11 cellular contexts compared by ENCODE assay signal in the genomic region with DNA sequence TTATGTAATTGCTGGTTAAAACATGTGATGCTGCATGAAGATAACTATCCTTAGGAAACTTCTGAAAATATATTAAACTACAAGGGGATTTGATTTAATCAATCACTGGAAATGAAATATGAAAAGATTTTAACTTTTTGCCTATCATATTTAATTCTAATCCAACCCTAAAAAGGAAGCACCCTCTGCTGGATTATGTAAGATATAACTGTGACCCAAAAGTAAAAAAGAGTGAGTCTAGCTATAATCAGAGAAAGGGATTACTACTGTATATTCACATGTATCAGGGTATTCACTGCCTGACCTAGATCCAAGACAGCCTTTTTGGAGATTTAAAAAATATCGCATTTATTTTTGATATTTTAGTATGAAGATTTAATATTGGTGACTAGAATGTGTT.
DNase-seq lines count a peak whose midpoint lies in the region; ATAC-seq and TF ChIP-seq lines count a peak whose summit lies in the region.
"Had no signal": no experiment of that assay in that cellular context is flagged by ENCODE, and none has a peak within 500 bp of the region (broad histone marks: within the 10 kb centered on the region; RNA-seq: fewer than 3 reads in every experiment).

No MANE protein-coding gene starts in this region.

- H3K4me2 ChIP-seq in DOHH2 (ENCODE audit: low read length): no peak overlapping the region

- H3K4me3 ChIP-seq in DOHH2 (ENCODE audit: low read length) (no peak overlapping the region), lower lobe of right lung (no peak overlapping the region)

- H3K27ac Mint-ChIP-seq in T-helper 17 cell: peak overlapping the region; percentile 3
- H3K27ac Mint-ChIP-seq: H9 had no signal

- H3K36me3 Mint-ChIP-seq in T-helper 17 cell (ENCODE audit: low read depth): no peaks in the 10 kb centered on the region

- ATAC-seq in T-helper 17 cell (peak; percentile 61), lower lobe of right lung (peak in 1 of 2 donors; percentile 46), GM19463 (IDR thresholded peaks at IDR 0.05; ENCODE audit: unreplicated experiment) (no peak)

- H3K4me1 ChIP-seq in DOHH2 (ENCODE audit: control insufficient read depth, low read length): no peaks in the 10 kb centered on the region
- peaks cover 10% of the 10 kb centered on the region for H3K4me1 ChIP-seq in lower lobe of right lung

- H3K36me3 ChIP-seq in DOHH2 (ENCODE audit: control insufficient read depth, low read length): no peaks in the 10 kb centered on the region
- no peaks in the 10 kb centered on the region for H3K36me3 ChIP-seq in lower lobe of right lung

- DNase-seq in HCEC 1CT (peak; percentile 34), T-helper 17 cell (no peak), lower lobe of right lung (no peak), NCI-H2107 treated with DMSO at 0.1 percent for 48 hours (lab: John Stamatoyannopoulos, UW; ENCODE audit: unreplicated experiment) (no peak), SK-N-DZ (ENCODE audit: low spot score) (no peak)
- DNase-seq in activated CD4-positive, alpha-beta T cell treated with anti-CD3 and anti-CD28 coated beads for 1 hour: no peak
- DNase-seq: H9, NCI-H2171 treated with DMSO at 0.1 percent for 48 hours, T1000 had no signal

- no peaks in the 10 kb centered on the region for H3K9me2 ChIP-seq in DOHH2 (replicated peaks; ENCODE audit: control insufficient read depth, low read length)

- H3K27ac ChIP-seq in DOHH2 (ENCODE audit: low read depth, low read length) (no peak overlapping the region), lower lobe of right lung (no peak overlapping the region)

- peaks cover 15% of the 10 kb centered on the region for H3K4me1 Mint-ChIP-seq in T-helper 17 cell
- H3K4me1 Mint-ChIP-seq: H9 had no signal

- H3K9me3 ChIP-seq in DOHH2 (ENCODE audit: control insufficient read depth, insufficient read depth, low read length): no peaks in the 10 kb centered on the region
- H3K9me3 ChIP-seq in T-helper 17 cell (ENCODE audit: control insufficient read depth, low read length, poor library complexity, severe bottlenecking): no peaks in the 10 kb centered on the region
- H3K9me3 ChIP-seq in lower lobe of right lung: no peaks in the 10 kb centered on the region

- intact Hi-C loops in lower lobe of right lung (cut with DNase I): no loop called here

- TF ChIP-seq CTCF in DOHH2 (IDR thresholded peaks at IDR 0.05; ENCODE audit: low read depth, low read length, poor library complexity, severe bottlenecking): peak; percentile 21
- peak; percentile 38 for TF ChIP-seq CTCF in lower lobe of right lung (IDR thresholded peaks at IDR 0.05)

- no peaks in the 10 kb centered on the region for H3K79me2 ChIP-seq in DOHH2 (ENCODE audit: control insufficient read depth, low read length)

- H3K27me3 Mint-ChIP-seq in T-helper 17 cell: no peaks in the 10 kb centered on the region

- H3K4me3 Mint-ChIP-seq in T-helper 17 cell: peak overlapping the region; percentile 15
- H3K4me3 Mint-ChIP-seq: H9 had no signal

- H3K27me3 ChIP-seq in DOHH2 (ENCODE audit: control insufficient read depth, low read length) (0 out of 2 replicates have a peak, but pooled peaks cover 3% of the 10 kb centered on the region), lower lobe of right lung (ENCODE audit: low read depth) (no peaks in the 10 kb centered on the region)

- no peaks in the 10 kb centered on the region for H4K20me1 ChIP-seq in DOHH2 (ENCODE audit: control insufficient read depth, insufficient read depth, low read depth, low read length)

- H3F3A ChIP-seq in DOHH2 (ENCODE audit: control insufficient read depth, insufficient read depth): no peaks in the 10 kb centered on the region
